In genomic region chr5:54311178-54311811, GRCh38 we compare ENCODE assay signal across 8 cellular contexts. TPM values are rescaled to one million over a fixed set of nuclear protein-coding genes. Genes with fewer than 3 reads are reported as not detected.
DNase-seq lines count a peak whose midpoint lies in the region; ATAC-seq and TF ChIP-seq lines count a peak whose summit lies in the region.

No MANE protein-coding gene starts in this region.

- H3K9me2 ChIP-seq in SU-DHL-6 (replicated peaks; ENCODE audit: insufficient read depth, low read length) = no peaks in the 10 kb centered on the region
- H3K9me2 ChIP-seq in neural cell (ENCODE audit: insufficient read depth, low read length) = no peaks in the 10 kb centered on the region

- TF ChIP-seq RAD21 in neural cell (conservative IDR thresholded peaks at IDR 0.05) = peak; percentile 4

- in situ Hi-C loops in ACHN (cut with HindIII; ENCODE audit: low pct_ligation_motif_present, low pct_unique_long_range_greater_than_20kb, low sequenced_read_pairs) = no loop called here

- DNase-seq in ACHN (peak; percentile 20), NCI-H446 treated with DMSO at 0.1 percent for 48 hours (lab: John Stamatoyannopoulos, UW) (no peak), activated gamma-delta T cell treated with Interleukin-2 at 50 U/mL for 16 hours (no peak)

- H3K27ac ChIP-seq in SU-DHL-6 (ENCODE audit: low read depth, low read length) (no peak overlapping the region), neural cell (ENCODE audit: low read length) (no peak overlapping the region)

- peak; percentile 0 for ATAC-seq in GM19455 (IDR thresholded peaks at IDR 0.05; ENCODE audit: unreplicated experiment)
- peak; percentile 3 for ATAC-seq in esophagus mucosa
- no peak for ATAC-seq in GM18505 (IDR thresholded peaks at IDR 0.05; ENCODE audit: unreplicated experiment)

- H3K4me2 ChIP-seq in SU-DHL-6 (ENCODE audit: low read depth, low read length, poor library complexity, severe bottlenecking) = peak overlapping the region; percentile 67
- H3K4me2 ChIP-seq in neural cell (ENCODE audit: low read length) = peak overlapping the region; percentile 80

- H3K79me2 ChIP-seq in SU-DHL-6 (ENCODE audit: insufficient read depth, low read length) (no peaks in the 10 kb centered on the region), neural cell (replicated peaks; ENCODE audit: insufficient read depth, low read length) (peaks cover 20% of the 10 kb centered on the region)

- H3K9me3 ChIP-seq in SU-DHL-6 (ENCODE audit: insufficient read depth, low read length) (no peaks in the 10 kb centered on the region), neural cell (ENCODE audit: low read length) (no peaks in the 10 kb centered on the region)

- no peaks in the 10 kb centered on the region for H3K36me3 ChIP-seq in SU-DHL-6 (ENCODE audit: low read length)
- H3K36me3 ChIP-seq in neural cell (ENCODE audit: insufficient read depth, low read length) = no peaks in the 10 kb centered on the region

- H3K9ac ChIP-seq in SU-DHL-6 (ENCODE audit: low read length) (peak overlapping the region; percentile 88), neural cell (ENCODE audit: low read length) (peak overlapping the region; percentile 87)

- H3K27me3 ChIP-seq in SU-DHL-6 (ENCODE audit: low read length) (no peaks in the 10 kb centered on the region), neural cell (ENCODE audit: insufficient read depth, low read depth, low read length) (peaks cover 13% of the 10 kb centered on the region)

- H4K20me1 ChIP-seq in SU-DHL-6 (ENCODE audit: low read depth, low read length) = 0 out of 2 replicates have a peak, but pooled peaks cover 4% of the 10 kb centered on the region
- no peaks in the 10 kb centered on the region for H4K20me1 ChIP-seq in neural cell (ENCODE audit: insufficient read depth)

- H2AFZ ChIP-seq in SU-DHL-6 (ENCODE audit: low read depth, low read length, severe bottlenecking) (peak overlapping the region; percentile 91), neural cell (ENCODE audit: low read depth, low read length) (peak overlapping the region; percentile 41)

- H3F3A ChIP-seq in SU-DHL-6 (ENCODE audit: insufficient read depth) = no peaks in the 10 kb centered on the region
- H3F3A ChIP-seq in neural cell (ENCODE audit: insufficient read depth, low read length, poor library complexity, severe bottlenecking) = no peaks in the 10 kb centered on the region

- no peak for TF ChIP-seq POLR2A in GM18505 (IDR thresholded peaks at IDR 0.05; ENCODE audit: borderline replicate concordance, extremely low read depth, insufficient read depth, insufficient read length)

- peak overlapping the region; percentile 88 for H3K4me3 ChIP-seq in SU-DHL-6 (ENCODE audit: insufficient read depth, low read length, poor library complexity, severe bottlenecking)
- H3K4me3 ChIP-seq in neural cell (ENCODE audit: low read length) = peak overlapping the region; percentile 76

- no peak for TF ChIP-seq CTCF in SU-DHL-6 (IDR thresholded peaks at IDR 0.05; ENCODE audit: insufficient read depth, low read length, poor library complexity, severe bottlenecking)
- no peak for TF ChIP-seq CTCF in neural cell (IDR thresholded peaks at IDR 0.05; ENCODE audit: poor library complexity, severe bottlenecking)

- no peak for TF ChIP-seq EP300 in neural cell (conservative IDR thresholded peaks at IDR 0.05; ENCODE audit: poor library complexity, severe bottlenecking)

TF ChIP-seq in neural cell, 6 proteins besides CTCF, POLR2A, EP300 and RAD21:
- TF ChIP-seq REST (IDR thresholded peaks at IDR 0.05; ENCODE audit: borderline replicate concordance) (no peak), POLR2AphosphoS5 (IDR thresholded peaks at IDR 0.05) (no peak)

RNA-seq across cellular contexts. Expression of gene ARL15, which starts 0.9 kb away (rescaled TPM):
- total RNA-seq in esophagus mucosa = 10.1 TPM
- 51.9 and 59.5 TPM in 2 replicates for polyA plus RNA-seq in neural cell
- 89.8 and 108 TPM in 2 replicates for polyA minus RNA-seq in neural cell
